In genomic region chr2:19287324-19287723, GRCh38 we compare ENCODE assay signal across 22 cellular contexts.
DNase-seq lines count a peak whose midpoint lies in the region; ATAC-seq and TF ChIP-seq lines count a peak whose summit lies in the region.
"Had no signal": no experiment of that assay in that cellular context is flagged by ENCODE, and none has a peak within 500 bp of the region (broad histone marks: within the 10 kb centered on the region; RNA-seq: fewer than 3 reads in every experiment).

No MANE protein-coding gene starts in this region.

- dilution Hi-C loops in IMR-90 (cut with HindIII; ENCODE audit: low sequenced_read_pairs, unreplicated experiment) = no loop called here

- in situ Hi-C loops in IMR-90 (cut with MboI; ENCODE audit: low sequenced_read_pairs) = no loop called here

- no peaks in the 10 kb centered on the region for H3K79me1 ChIP-seq in IMR-90 (ENCODE audit: low read depth in 1 of 2, low read length in 2 of 2)

- H3K23ac ChIP-seq in IMR-90 (ENCODE audit: low read depth, low read length) = no peak overlapping the region

- no peak overlapping the region for H3K4me2 ChIP-seq in IMR-90 (ENCODE audit: low read depth, low read length)

- ATAC-seq in IMR-90 (ENCODE audit: low read depth) = no peak
- ATAC-seq in left lung = no peak
- ATAC-seq: GM12878, Right ventricle myocardium inferior had no signal

- WGBS in IMR-90 (ENCODE audit: extremely low coverage in 2 of 2, insufficient read length in 1 of 2), 2 experiments = 100% methylated on average over 1 of the region's 1 CpG; no CpG with 5 or more reads in 1 of the 2 experiments
- WGBS in sigmoid colon, 2 donors = 84 to 95% methylated on average over 1 of the region's 1 CpG

- no peak for TF ChIP-seq RAD21 in IMR-90 (IDR thresholded peaks at IDR 0.05; ENCODE audit: low read length)

- no peak overlapping the region for H2AFZ ChIP-seq in IMR-90 (replicated peaks; ENCODE audit: low read length, poor library complexity)

- H4K20me1 ChIP-seq in IMR-90 (ENCODE audit: insufficient read depth, low read length) = no peaks in the 10 kb centered on the region

- no peaks in the 10 kb centered on the region for H3K9me3 Mint-ChIP-seq in MCF 10A (ENCODE audit: unreplicated experiment)
- H3K9me3 Mint-ChIP-seq: H9, HFFc6 had no signal

- CTCF ChIA-PET in MCF 10A (lab: Yijun Ruan, JAX) (no interaction called here), IMR-90 (lab: Yijun Ruan, JAX) (no interaction called here)

- no peak overlapping the region for H4K8ac ChIP-seq in IMR-90 (ENCODE audit: low read depth in 2 of 2, low read length in 2 of 2)

- H3K9me1 ChIP-seq in IMR-90 (ENCODE audit: insufficient read depth, low read length) = 0 out of 2 replicates have a peak, but pooled peaks cover 3% of the 10 kb centered on the region

- no peaks in the 10 kb centered on the region for H3K36me3 Mint-ChIP-seq in MCF 10A (ENCODE audit: insufficient read depth, unreplicated experiment)
- H3K36me3 Mint-ChIP-seq: CD14-positive monocyte had no signal

- H3K27ac Mint-ChIP-seq in MCF 10A (ENCODE audit: low read depth, unreplicated experiment) = peak overlapping the region; percentile 2
- H3K27ac Mint-ChIP-seq: CD14-positive monocyte, H9, HFFc6 had no signal

- H2BK20ac ChIP-seq in IMR-90 (ENCODE audit: low read depth, low read length) = no peak overlapping the region

- no peak overlapping the region for H3K9ac ChIP-seq in IMR-90 (ENCODE audit: low read depth, low read length)
- no peak overlapping the region for H3K9ac ChIP-seq in colonic mucosa (ENCODE audit: low read depth in 2 of 2, low read length in 2 of 2)

- H2AK5ac ChIP-seq in IMR-90 (ENCODE audit: low read depth, low read length) = no peak overlapping the region

- H3K36me3 ChIP-seq in breast epithelium (no peaks in the 10 kb centered on the region), IMR-90 (ENCODE audit: control insufficient read depth, insufficient read depth, low read length) (no peaks in the 10 kb centered on the region), left lung (no peaks in the 10 kb centered on the region), sigmoid colon (no peaks in the 10 kb centered on the region), colonic mucosa (no peaks in the 10 kb centered on the region)

- no peak for TF ChIP-seq POLR2A in breast epithelium (IDR thresholded peaks at IDR 0.05)
- TF ChIP-seq POLR2A in IMR-90 (IDR thresholded peaks at IDR 0.05; ENCODE audit: low read depth, low read length) = no peak
- no peak for TF ChIP-seq POLR2A in sigmoid colon (IDR thresholded peaks at IDR 0.05)

- BruUV-seq in MCF 10A (replicated peaks; lab: Mats Ljungman, UMichigan) = no TSS peak
- BruUV-seq in IMR-90 (replicated peaks; lab: Mats Ljungman, UMichigan) = no TSS peak

- H2BK120ac ChIP-seq in IMR-90 (ENCODE audit: low read depth, low read length) = no peak overlapping the region

- H2BK5ac ChIP-seq in IMR-90 (ENCODE audit: low read depth, low read length, poor library complexity, severe bottlenecking) = no peak overlapping the region

- H3K4me1 Mint-ChIP-seq in MCF 10A (ENCODE audit: insufficient read depth, unreplicated experiment) = peaks cover 9% of the 10 kb centered on the region
- H3K4me1 Mint-ChIP-seq: CD14-positive monocyte had no signal

- H3K4me1 ChIP-seq in breast epithelium (no peaks in the 10 kb centered on the region), IMR-90 (ENCODE audit: control insufficient read depth, insufficient read depth, low read length) (no peaks in the 10 kb centered on the region), left lung (no peaks in the 10 kb centered on the region), sigmoid colon (no peaks in the 10 kb centered on the region), colonic mucosa (no peaks in the 10 kb centered on the region)

- H2AK9ac ChIP-seq in IMR-90 (replicated peaks; ENCODE audit: low read depth, low read length, poor library complexity) = no peak overlapping the region

- no peak overlapping the region for H4K91ac ChIP-seq in IMR-90 (ENCODE audit: insufficient read depth, low read depth, low read length)

- H3K27me3 ChIP-seq in breast epithelium (no peaks in the 10 kb centered on the region), IMR-90 (ENCODE audit: control insufficient read depth, insufficient read depth, low read length) (no peaks in the 10 kb centered on the region), left lung (no peaks in the 10 kb centered on the region), sigmoid colon (no peaks in the 10 kb centered on the region), colonic mucosa (no peaks in the 10 kb centered on the region)

- TF ChIP-seq EP300 in sigmoid colon (IDR thresholded peaks at IDR 0.05) = no peak

- H2BK15ac ChIP-seq in IMR-90 (ENCODE audit: low read depth, low read length) = no peak overlapping the region

- no peak overlapping the region for H3K4me3 ChIP-seq in breast epithelium
- H3K4me3 ChIP-seq in IMR-90 (ENCODE audit: insufficient read depth, low read depth, low read length) = no peak overlapping the region
- H3K4me3 ChIP-seq in left lung = no peak overlapping the region
- no peak overlapping the region for H3K4me3 ChIP-seq in sigmoid colon
- no peak overlapping the region for H3K4me3 ChIP-seq in colonic mucosa
- H3K4me3 ChIP-seq: GM12878 had no signal

- intact Hi-C loops in MCF 10A (cut with micrococcal nuclease) = no loop called here
- intact Hi-C loops in breast epithelium (cut with DNase I; ENCODE audit: low total_unique reads) = no loop called here
- intact Hi-C loops in IMR-90 (cut with micrococcal nuclease) = no loop called here
- intact Hi-C loops in left lung (cut with DNase I) = no loop called here
- intact Hi-C loops in sigmoid colon (cut with DNase I) = no loop called here
- intact Hi-C loops in colonic mucosa (cut with DNase I) = no loop called here

- H3K27ac ChIP-seq in breast epithelium = no peak overlapping the region
- H3K27ac ChIP-seq in IMR-90 (ENCODE audit: insufficient read depth, low read length) = no peak overlapping the region
- no peak overlapping the region for H3K27ac ChIP-seq in left lung
- H3K27ac ChIP-seq in sigmoid colon = no peak overlapping the region
- H3K27ac ChIP-seq in colonic mucosa = no peak overlapping the region
- H3K27ac ChIP-seq: 22Rv1 had no signal

- no peaks in the 10 kb centered on the region for H3K9me3 ChIP-seq in breast epithelium
- no peaks in the 10 kb centered on the region for H3K9me3 ChIP-seq in IMR-90 (ENCODE audit: control insufficient read depth, insufficient read depth, low read length)
- H3K9me3 ChIP-seq in left lung = no peaks in the 10 kb centered on the region
- no peaks in the 10 kb centered on the region for H3K9me3 ChIP-seq in sigmoid colon
- no peaks in the 10 kb centered on the region for H3K9me3 ChIP-seq in colonic mucosa

- TF ChIP-seq CTCF in MCF 10A (IDR thresholded peaks at IDR 0.05; ENCODE audit: unreplicated experiment) = no peak
- no peak for TF ChIP-seq CTCF in breast epithelium (IDR thresholded peaks at IDR 0.05)
- no peak for TF ChIP-seq CTCF in IMR-90 (conservative IDR thresholded peaks at IDR 0.05; ENCODE audit: low read depth, low read length)
- no peak for TF ChIP-seq CTCF in left lung (IDR thresholded peaks at IDR 0.05)
- TF ChIP-seq CTCF in sigmoid colon (IDR thresholded peaks at IDR 0.05) = no peak
- TF ChIP-seq CTCF in colonic mucosa (IDR thresholded peaks at IDR 0.05) = no peak

- DNase-seq in MCF 10A (ENCODE audit: unreplicated experiment) = peak; percentile 23
- no peak for DNase-seq in breast epithelium (ENCODE audit: low spot score in 2 of 2)
- DNase-seq in IMR-90 = peak; percentile 12
- peak; percentile 31 for DNase-seq in dedifferentiated amniotic fluid mesenchymal stem cell (ENCODE audit: extremely low spot score)
- no peak for DNase-seq in left lung
- DNase-seq in sigmoid colon = no peak
- no peak for DNase-seq in colonic mucosa
- no peak for DNase-seq in NCI-H524 treated with DMSO at 0.1 percent for 48 hours (lab: John Stamatoyannopoulos, UW)
- DNase-seq: AML-193, H9, HFFc6, KG1, MV-4-11, NCI-H1694, NCI-H2081, NCI-H2171, NCI-H526, OCI-M1 had no signal

- H3K18ac ChIP-seq in IMR-90 (ENCODE audit: low read depth, low read length) = no peak overlapping the region

- no peak overlapping the region for H3K4me3 Mint-ChIP-seq in MCF 10A (ENCODE audit: unreplicated experiment)
- H3K4me3 Mint-ChIP-seq: CD14-positive monocyte, H9, HFFc6 had no signal

- H3K56ac ChIP-seq in IMR-90 (ENCODE audit: extremely low read depth, insufficient read depth, low read length) = no peak overlapping the region

- POLR2A ChIA-PET in MCF 10A (lab: Yijun Ruan, JAX) = no interaction called here
- POLR2A ChIA-PET in IMR-90 (lab: Charles Lee; ENCODE audit: unreplicated experiment) = no interaction called here

- H3K14ac ChIP-seq in IMR-90 (replicated peaks; ENCODE audit: low read depth, low read length) = no peak overlapping the region

- no peak overlapping the region for H3K4ac ChIP-seq in IMR-90 (ENCODE audit: low read depth, low read length)

- H3K27me3 Mint-ChIP-seq in MCF 10A (ENCODE audit: insufficient read depth, unreplicated experiment) = no peaks in the 10 kb centered on the region

- no peak overlapping the region for H4K5ac ChIP-seq in IMR-90 (ENCODE audit: low read depth, low read length)

TF ChIP-seq in IMR-90, 13 proteins besides CTCF, POLR2A, EP300 and RAD21 (continues in another document):
- no peak for TF ChIP-seq MAZ (IDR thresholded peaks at IDR 0.05; ENCODE audit: borderline replicate concordance, low read depth, low read length)
- TF ChIP-seq RCOR1 (IDR thresholded peaks at IDR 0.05; ENCODE audit: insufficient replicate concordance, low read length) = no peak
- no peak for TF ChIP-seq CEBPB (IDR thresholded peaks at IDR 0.05; ENCODE audit: low read depth, low read length)
- TF ChIP-seq BHLHE40 (IDR thresholded peaks at IDR 0.05; ENCODE audit: low read depth, low read length) = no peak
- no peak for TF ChIP-seq FOS (IDR thresholded peaks at IDR 0.05; ENCODE audit: low read depth, low read length)
- TF ChIP-seq RFX5 (IDR thresholded peaks at IDR 0.05; ENCODE audit: low read depth, low read length) = no peak
- TF ChIP-seq MAFK (IDR thresholded peaks at IDR 0.05; ENCODE audit: low read depth, low read length) = no peak
- TF ChIP-seq ELK1 (IDR thresholded peaks at IDR 0.05; ENCODE audit: borderline replicate concordance, low read depth, low read length) = no peak
- TF ChIP-seq SMC3 (IDR thresholded peaks at IDR 0.05; ENCODE audit: low read depth, low read length) = no peak
- no peak for TF ChIP-seq NFE2L2 (IDR thresholded peaks at IDR 0.05; ENCODE audit: low read depth, low read length)
- no peak for TF ChIP-seq CHD1 (IDR thresholded peaks at IDR 0.05; ENCODE audit: low read depth, low read length)

Comparison
In these comparisons a context has a peak if more than half of its experiments do, and no peak if none do; other contexts are left out.
1. DNase-seq: peak in MCF 10A (single experiment), IMR-90 (single experiment) and dedifferentiated amniotic fluid mesenchymal stem cell (single experiment); none in breast epithelium (0 of 2), left lung (0 of 2), sigmoid colon (single experiment), colonic mucosa (single experiment) and NCI-H524 treated with DMSO at 0.1 percent for 48 hours (single experiment).